In genomic region chr3:169636928-169637327, GRCh38 we compare ENCODE assay signal across 9 cellular contexts. TPM values are rescaled to one million over a fixed set of nuclear protein-coding genes. Genes with fewer than 3 reads are reported as not detected.
"Had no signal": no experiment of that assay in that cellular context is flagged by ENCODE, and none has a peak within 500 bp of the region (broad histone marks: within the 10 kb centered on the region; RNA-seq: fewer than 3 reads in every experiment).

No MANE protein-coding gene starts in this region.

- H3K4me1 Mint-ChIP-seq: IgD-negative memory B cell had no signal

- H3K36me3 Mint-ChIP-seq: IgD-negative memory B cell had no signal

- DNase-seq: GM23248, H9, HCEC 1CT, HFFc6, KBM-7 had no signal

- H3K4me2 ChIP-seq: KMS-11 had no signal

- H3K27ac Mint-ChIP-seq: H9, HFFc6, IgD-negative memory B cell had no signal

- H3K27ac ChIP-seq: GM23248, HL-60, KMS-11 had no signal

- H3K9me3 Mint-ChIP-seq: H9, HFFc6, IgD-negative memory B cell had no signal

- H2AFZ ChIP-seq: GM23248 had no signal

- ATAC-seq: HepG2 had no signal

- H3K4me3 Mint-ChIP-seq: H9, HFFc6, IgD-negative memory B cell had no signal

- H3K4me3 ChIP-seq: GM23248 had no signal

RNA-seq across cellular contexts. Expression of gene MECOM, which starts 26.6 kb away (rescaled TPM):
- polyA plus RNA-seq: IgD-negative memory B cell had no signal
